14 cellular contexts compared by ENCODE assay signal in genomic region chr12:122687091-122687490, GRCh38. TPM values are rescaled to one million over a fixed set of nuclear protein-coding genes. Genes with fewer than 3 reads are reported as not detected.
DNase-seq lines count a peak whose midpoint lies in the region; ATAC-seq and TF ChIP-seq lines count a peak whose summit lies in the region.
"Had no signal": no experiment of that assay in that cellular context is flagged by ENCODE, and none has a peak within 500 bp of the region (broad histone marks: within the 10 kb centered on the region; RNA-seq: fewer than 3 reads in every experiment).

No MANE protein-coding gene starts in this region.

- H3K4me1 ChIP-seq in CD8-positive, alpha-beta memory T cell (ENCODE audit: insufficient read depth, low read length) = no peaks in the 10 kb centered on the region
- H3K4me1 ChIP-seq: body of pancreas had no signal

- H3K27me3 Mint-ChIP-seq in CD8-positive, alpha-beta memory T cell = peaks cover 0 to 2% of the 10 kb centered on the region in 2 donors

- no peaks in the 10 kb centered on the region for H3K27me3 ChIP-seq in CD8-positive, alpha-beta memory T cell (ENCODE audit: insufficient read depth, low read length, poor library complexity, severe bottlenecking)
- H3K27me3 ChIP-seq: body of pancreas had no signal

- ATAC-seq in omental fat pad (ENCODE audit: low FRiP score) (peak; percentile 70), GM19023 (IDR thresholded peaks at IDR 0.05; ENCODE audit: unreplicated experiment) (no peak)
- ATAC-seq: body of pancreas, Panc1 had no signal

- DNase-seq in Daoy (ENCODE audit: low read depth) (peak; percentile 36), NCI-H2107 (lab: John Stamatoyannopoulos, UW) (peak; percentile 31), astrocyte of the hippocampus (ENCODE audit: low read depth, low spot score) (peak; percentile 41), omental fat pad (ENCODE audit: low spot score) (peak; percentile 46), middle frontal gyrus (ENCODE audit: extremely low spot score, low spot score) (no peak)
- DNase-seq in CD8-positive, alpha-beta memory T cell = no peak
- DNase-seq: HCEC 1CT, NCI-H1694, nephron progenitor cell had no signal

- H3K9me3 ChIP-seq in CD8-positive, alpha-beta memory T cell (ENCODE audit: low read length) = no peaks in the 10 kb centered on the region
- H3K9me3 ChIP-seq: body of pancreas had no signal

- peaks cover 0 to 5% (median 0%) of the 10 kb centered on the region in 3 donors for H3K4me1 Mint-ChIP-seq in CD8-positive, alpha-beta memory T cell

- no peaks in the 10 kb centered on the region for H3K36me3 Mint-ChIP-seq in CD8-positive, alpha-beta memory T cell

- no peak for TF ChIP-seq CTCF in omental fat pad (IDR thresholded peaks at IDR 0.05)

- H3K9me3 Mint-ChIP-seq in CD8-positive, alpha-beta memory T cell = no peaks in the 10 kb centered on the region
- H3K9me3 Mint-ChIP-seq: nephron progenitor cell had no signal

- H3K27ac Mint-ChIP-seq in CD8-positive, alpha-beta memory T cell = no peak overlapping the region
- H3K27ac Mint-ChIP-seq: nephron progenitor cell had no signal

- CTCF ChIA-PET in CD8-positive, alpha-beta memory T cell (lab: Charles Lee) = no interaction called here

- POLR2A ChIA-PET in CD8-positive, alpha-beta memory T cell (lab: Charles Lee) = no interaction called here

- no peaks in the 10 kb centered on the region for H3K36me3 ChIP-seq in CD8-positive, alpha-beta memory T cell (ENCODE audit: insufficient read depth, low read length)

- H3K4me3 ChIP-seq in CD8-positive, alpha-beta memory T cell (ENCODE audit: low read length) = no peak overlapping the region
- H3K4me3 ChIP-seq: body of pancreas had no signal

- H3K4me3 Mint-ChIP-seq in CD8-positive, alpha-beta memory T cell = no peak overlapping the region
- H3K4me3 Mint-ChIP-seq: nephron progenitor cell had no signal

- no peak overlapping the region for H3K27ac ChIP-seq in CD8-positive, alpha-beta memory T cell (ENCODE audit: low read depth, low read length)
- H3K27ac ChIP-seq: body of pancreas had no signal

RNA-seq across cellular contexts. Expression of gene HCAR2, which starts 16.1 kb away (rescaled TPM):
- not detected in 2 replicates for total RNA-seq in Daoy (2014; rRNA removed; shearing (Covaris generic))
- 10 to 100 TPM in 3 of 4 donors, 1 to 10 TPM in 1; 5.5 to 68.7 (median 19.2) TPM for total RNA-seq in omental fat pad
- not detected for total RNA-seq in CD8-positive, alpha-beta memory T cell
- polyA plus RNA-seq in CD8-positive, alpha-beta memory T cell = not detected
- total RNA-seq: body of pancreas, glomerular endothelial cell had no signal

RNA-seq across cellular contexts. Expression of gene HCAR3, which starts 29.5 kb away (rescaled TPM):
- total RNA-seq in Daoy (2014; rRNA removed; shearing (Covaris generic)) = not detected in 2 replicates
- 10 to 100 TPM in 1 of 4 donors, 1 to 10 TPM in 3; 1.8 to 23.1 (median 3.5) TPM for total RNA-seq in omental fat pad
- total RNA-seq in CD8-positive, alpha-beta memory T cell = not detected
- not detected for polyA plus RNA-seq in CD8-positive, alpha-beta memory T cell
- total RNA-seq: glomerular endothelial cell, skeletal muscle tissue had no signal

RNA-seq across cellular contexts. Expression of gene HCAR1, which starts 43.6 kb away (rescaled TPM):
- total RNA-seq in Daoy (2014; rRNA removed; shearing (Covaris generic)) = 0.03 and 0.23 TPM in 2 replicates
- total RNA-seq in omental fat pad = 10 to 100 TPM in 2 of 4 donors, 1 to 10 TPM in 2; 4.2 to 17.3 (median 9.9) TPM
- under 1 TPM; 0.13 to 0.16 TPM for total RNA-seq in CD8-positive, alpha-beta memory T cell
- polyA plus RNA-seq in CD8-positive, alpha-beta memory T cell = not detected

Comparison
In these comparisons a context has a peak if more than half of its experiments do, and no peak if none do; other contexts are left out.
1. DNase-seq: peak in Daoy (single experiment), NCI-H2107 (single experiment), astrocyte of the hippocampus (single experiment) and omental fat pad (single experiment); none in middle frontal gyrus (single experiment) and CD8-positive, alpha-beta memory T cell (0 of 5).